20 cellular contexts compared by ENCODE assay signal in the genomic region with DNA sequence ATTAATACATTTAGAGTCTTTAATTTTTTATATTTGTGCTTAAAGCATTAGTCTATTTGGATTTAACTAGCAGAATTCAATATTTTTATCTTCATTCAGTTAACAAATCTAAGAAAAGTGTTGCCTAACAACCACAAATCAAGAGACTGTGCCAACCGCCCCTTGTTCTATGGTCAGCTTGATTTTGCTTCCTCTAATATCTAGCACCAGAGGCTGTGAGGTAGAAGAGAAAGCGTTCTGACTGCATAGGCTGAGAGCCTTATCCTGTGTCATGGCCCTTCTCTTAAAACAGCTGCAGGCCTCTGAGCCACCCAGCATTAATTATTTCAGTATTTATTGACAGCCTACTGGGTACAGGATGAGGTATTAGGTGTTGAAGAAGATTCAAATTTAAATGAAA.
A peak's percentile ranks its signal among the peaks of the same experiment; 100 is the strongest.
DNase-seq lines count a peak whose midpoint lies in the region; ATAC-seq and FAIRE-seq lines count a peak whose summit lies in the region.
"Had no signal": no experiment of that assay in that cellular context is flagged by ENCODE, and none has a peak within 500 bp of the region (broad histone marks: within the 10 kb centered on the region; RNA-seq: fewer than 3 reads in every experiment).

No MANE protein-coding gene starts in this region.

- no peak overlapping the region for H3K4me3 ChIP-seq in mesenchymal stem cell (ENCODE audit: insufficient read depth in 1 of 2, low read depth in 1 of 2, low read length in 2 of 2)
- H3K4me3 ChIP-seq: A549; BLaER1 treated with 17β-estradiol and CSF1 and Interleukin-3, amounts not matched to agents 10 nM and 100 nM; GM12878 had no signal

- H3K27ac ChIP-seq in mesenchymal stem cell (ENCODE audit: low read length, poor library complexity, severe bottlenecking): no peak overlapping the region
- H3K27ac ChIP-seq: 22Rv1; A549; BLaER1 treated with 17β-estradiol and CSF1 and Interleukin-3, amounts not matched to agents 10 nM and 100 nM had no signal

- no peaks in the 10 kb centered on the region for H3K27me3 ChIP-seq in mesenchymal stem cell (ENCODE audit: control insufficient read depth in 1 of 2, insufficient read depth in 1 of 2, low read length in 2 of 2)
- H3K27me3 ChIP-seq: BLaER1 treated with 17β-estradiol and CSF1 and Interleukin-3, amounts not matched to agents 10 nM and 100 nM had no signal

- no peak overlapping the region for H3K14ac ChIP-seq in mesenchymal stem cell (ENCODE audit: low read length in 2 of 2)

- H2AFZ ChIP-seq in mesenchymal stem cell (ENCODE audit: low read depth, low read length): no peak overlapping the region

- H3K23ac ChIP-seq in mesenchymal stem cell (ENCODE audit: low read length in 2 of 2): no peak overlapping the region

- H3K4ac ChIP-seq in mesenchymal stem cell (ENCODE audit: low read depth in 1 of 2, low read length in 2 of 2): no peak overlapping the region

- H3K9ac ChIP-seq in mesenchymal stem cell (ENCODE audit: low read length): no peak overlapping the region
- H3K9ac ChIP-seq: BLaER1 treated with 17β-estradiol and CSF1 and Interleukin-3, amounts not matched to agents 10 nM and 100 nM had no signal

- H3K18ac ChIP-seq in mesenchymal stem cell (ENCODE audit: low read depth in 1 of 2, low read length in 2 of 2): no peak overlapping the region

- H2BK5ac ChIP-seq in mesenchymal stem cell (ENCODE audit: low read depth, low read length, poor library complexity, severe bottlenecking): no peak overlapping the region

- no peak overlapping the region for H4K91ac ChIP-seq in mesenchymal stem cell (ENCODE audit: low read length)

- no peak overlapping the region for H2BK12ac ChIP-seq in mesenchymal stem cell (ENCODE audit: low read length in 2 of 2)

- no peak overlapping the region for H2BK15ac ChIP-seq in mesenchymal stem cell (ENCODE audit: low read depth, poor library complexity, severe bottlenecking)

- no peak overlapping the region for H3K4me2 ChIP-seq in mesenchymal stem cell (ENCODE audit: low read length, poor library complexity, severe bottlenecking)
- H3K4me2 ChIP-seq: A549; BLaER1 treated with 17β-estradiol and CSF1 and Interleukin-3, amounts not matched to agents 10 nM and 100 nM had no signal

- peak overlapping the region; percentile 9 for H2AK5ac ChIP-seq in mesenchymal stem cell (ENCODE audit: low read length, severe bottlenecking)

- H3K79me1 ChIP-seq in mesenchymal stem cell (replicated peaks; ENCODE audit: low read length, poor library complexity, severe bottlenecking): no peaks in the 10 kb centered on the region

- no peaks in the 10 kb centered on the region for H3K9me3 ChIP-seq in mesenchymal stem cell (ENCODE audit: control insufficient read depth, low read length)
- H3K9me3 ChIP-seq: A549; BLaER1 treated with 17β-estradiol and CSF1 and Interleukin-3, amounts not matched to agents 10 nM and 100 nM; Caco-2 had no signal

- H3K36me3 ChIP-seq in mesenchymal stem cell (ENCODE audit: control insufficient read depth in 1 of 2, insufficient read depth in 2 of 2, low read depth in 1 of 2, low read length in 2 of 2): no peaks in the 10 kb centered on the region
- H3K36me3 ChIP-seq: BLaER1 treated with 17β-estradiol and CSF1 and Interleukin-3, amounts not matched to agents 10 nM and 100 nM had no signal

- peak; percentile 27 for DNase-seq in DMS53 (lab: John Stamatoyannopoulos, UW)
- no peak for DNase-seq in DMS53 treated with DMSO at 0.1 percent for 48 hours (lab: John Stamatoyannopoulos, UW; ENCODE audit: unreplicated experiment)
- no peak for DNase-seq in HTR-8/SVneo (ENCODE audit: insufficient read length, low spot score)
- no peak for DNase-seq in mesenchymal stem cell
- no peak for DNase-seq in EL
- DNase-seq: AML-193; Caco-2; Calu3; CD4-positive, alpha-beta T cell; CD8-positive, alpha-beta T cell; DMS79 treated with DMSO at 0.1 percent for 48 hours; GDM1 had no signal

- 100% methylated on average over 1 of the region's 2 CpGs for WGBS in mesenchymal stem cell

- ATAC-seq in HG03565 (IDR thresholded peaks at IDR 0.05; ENCODE audit: unreplicated experiment): no peak
- ATAC-seq: A549; CD8-positive, alpha-beta T cell; GM12878 had no signal

- H2BK120ac ChIP-seq in mesenchymal stem cell (ENCODE audit: low read depth, low read length): no peak overlapping the region

- FAIRE-seq in HTR-8/SVneo (lab: Jason Lieb, UNC): peak; percentile 40
- FAIRE-seq: A549, D721Med, GM12878, GM12892, GM18507 had no signal

- H4K8ac ChIP-seq in mesenchymal stem cell (ENCODE audit: low read length): no peak overlapping the region

- H3K4me1 ChIP-seq in mesenchymal stem cell (ENCODE audit: control insufficient read depth, insufficient read depth, low read depth, low read length): peaks cover 2% of the 10 kb centered on the region
- H3K4me1 ChIP-seq: A549 had no signal
